In genomic region chr7:154863766-154864530, GRCh38 we compare ENCODE assay signal across 2 cellular contexts.
TF ChIP-seq lines count a peak whose summit lies in the region.

No MANE protein-coding gene starts in this region.

TF ChIP-seq in SK-N-SH, 30 proteins besides CTCF, POLR2A, EP300 and RAD21 (continued from another document):
- TF ChIP-seq PBX3 (IDR thresholded peaks at IDR 0.05) (no peak), ZBTB33 (IDR thresholded peaks at IDR 0.05; ENCODE audit: borderline replicate concordance, low read depth) (no peak), YY1 (IDR thresholded peaks at IDR 0.05; ENCODE audit: low read depth) (no peak), FOXM1 (IDR thresholded peaks at IDR 0.05; ENCODE audit: low read depth) (no peak), TCF12 (IDR thresholded peaks at IDR 0.05) (no peak), USF2 (IDR thresholded peaks at IDR 0.05; ENCODE audit: borderline replicate concordance, low read depth, low read length) (no peak), MXI1 (IDR thresholded peaks at IDR 0.05; ENCODE audit: low read depth, low read length) (no peak), RCOR1 (IDR thresholded peaks at IDR 0.05; ENCODE audit: low read length) (no peak)

TF ChIP-seq in SK-N-SH treated with all-trans-retinoic acid at 6 μM for 48 hours, 23 proteins besides CTCF, POLR2A, EP300 and RAD21 (continued from another document):
- TF ChIP-seq ARNTL (CRISPR knock-in tag; IDR thresholded peaks at IDR 0.05; ENCODE audit: borderline replicate concordance, low read depth) (no peak), CREB5 (CRISPR knock-in tag; IDR thresholded peaks at IDR 0.05; ENCODE audit: low read depth) (no peak), ZC3H10 (CRISPR knock-in tag; IDR thresholded peaks at IDR 0.05) (no peak), OSR1 (CRISPR knock-in tag; IDR thresholded peaks at IDR 0.05) (no peak), TSHZ2 (CRISPR knock-in tag; IDR thresholded peaks at IDR 0.05) (no peak), ZNF70 (CRISPR knock-in tag; IDR thresholded peaks at IDR 0.05) (no peak), ESRRG (CRISPR knock-in tag; IDR thresholded peaks at IDR 0.05) (no peak), ZNF8 (CRISPR knock-in tag; IDR thresholded peaks at IDR 0.05) (no peak)
TF ChIP-seq in SK-N-SH treated with all-trans-retinoic acid at 6 μM for 48 hours: peak in this region for 0.
